In genomic region chr17:42098747-42099399, GRCh38 we compare ENCODE assay signal across 1 cellular context.
TF ChIP-seq lines count a peak whose summit lies in the region.

No MANE protein-coding gene starts in this region.

TF ChIP-seq in HEK293, 187 proteins besides CTCF, POLR2A, EP300 and RAD21 (continued from another document):
- TF ChIP-seq ZNF280C (tag by site-specific recombination; IDR thresholded peaks at IDR 0.05), result no peak
